ENCODE assay signal across 16 cellular contexts in the genomic region with DNA sequence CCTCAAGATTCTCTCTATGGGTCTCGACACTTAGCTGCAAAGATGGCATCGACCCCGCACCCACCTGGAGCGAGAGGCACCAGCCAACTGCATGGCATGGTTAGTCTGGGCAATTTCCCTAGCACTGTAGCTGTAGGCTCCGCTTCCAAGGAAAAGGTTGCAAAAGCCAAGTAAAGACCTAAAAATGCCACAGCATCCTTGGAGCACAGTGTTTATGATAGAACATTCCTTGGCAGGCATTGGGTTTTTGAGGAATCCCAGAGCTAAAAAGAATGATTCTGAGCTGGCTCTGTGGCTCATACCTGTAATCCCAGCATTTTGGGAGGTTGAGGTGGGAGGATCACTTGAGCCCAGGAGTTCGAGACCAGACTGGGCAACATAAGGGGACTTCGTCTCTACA. TPM values are rescaled to one million over a fixed set of nuclear protein-coding genes. Genes with fewer than 3 reads are reported as not detected.
DNase-seq lines count a peak whose midpoint lies in the region; TF ChIP-seq lines count a peak whose summit lies in the region.
"Had no signal": no experiment of that assay in that cellular context is flagged by ENCODE, and none has a peak within 500 bp of the region (broad histone marks: within the 10 kb centered on the region; RNA-seq: fewer than 3 reads in every experiment).

No MANE protein-coding gene starts in this region.

- H3K27me3 ChIP-seq in Loucy (ENCODE audit: insufficient read depth, low read length, poor library complexity, severe bottlenecking) (no peaks in the 10 kb centered on the region), sigmoid colon (no peaks in the 10 kb centered on the region)
- H3K27me3 ChIP-seq: Peyer's patch had no signal

- H3K4me1 Mint-ChIP-seq in activated T-cell treated with anti-CD3 and anti-CD28 coated beads, Interleukin-2, amount 50 U/mL, for 24 hours (ENCODE audit: low read depth): peaks cover 6% of the 10 kb centered on the region
- H3K4me1 Mint-ChIP-seq in activated naive CD8-positive, alpha-beta T cell treated with anti-CD3 and anti-CD28 coated beads for 36 hours: peaks cover 7% of the 10 kb centered on the region
- H3K4me1 Mint-ChIP-seq in T-helper 2 cell treated with Interferon-gamma antibody and Interleukin-4, amounts not matched to agents 5 μg/mL and 100 μg/mL, for 36 hours (ENCODE audit: low read depth): peaks cover 19% of the 10 kb centered on the region

- H3K4me2 ChIP-seq in Loucy (ENCODE audit: low read depth, low read length, poor library complexity, severe bottlenecking): peak overlapping the region; percentile 8

- H3K4me3 Mint-ChIP-seq in activated T-cell treated with anti-CD3 and anti-CD28 coated beads, Interleukin-2, amount 50 U/mL, for 24 hours: no peak overlapping the region
- H3K4me3 Mint-ChIP-seq in activated naive CD8-positive, alpha-beta T cell treated with anti-CD3 and anti-CD28 coated beads for 36 hours: no peak overlapping the region
- H3K4me3 Mint-ChIP-seq in T-helper 2 cell treated with Interferon-gamma antibody and Interleukin-4, amounts not matched to agents 5 μg/mL and 100 μg/mL, for 36 hours: no peak overlapping the region

- no peaks in the 10 kb centered on the region for H3K79me2 ChIP-seq in Loucy (ENCODE audit: insufficient read depth, low read length)

- H3K36me3 Mint-ChIP-seq in activated T-cell treated with anti-CD3 and anti-CD28 coated beads, Interleukin-2, amount 50 U/mL, for 24 hours (ENCODE audit: low read depth): peaks cover 4% of the 10 kb centered on the region
- peaks cover 2% of the 10 kb centered on the region for H3K36me3 Mint-ChIP-seq in activated naive CD8-positive, alpha-beta T cell treated with anti-CD3 and anti-CD28 coated beads for 36 hours
- no peaks in the 10 kb centered on the region for H3K36me3 Mint-ChIP-seq in T-helper 2 cell treated with Interferon-gamma antibody and Interleukin-4, amounts not matched to agents 5 μg/mL and 100 μg/mL, for 36 hours (ENCODE audit: low read depth)

- peak in 1 of 4 donors; percentile 11 for TF ChIP-seq EP300 in sigmoid colon (IDR thresholded peaks at IDR 0.05)

- no peaks in the 10 kb centered on the region for H3F3A ChIP-seq in Loucy (ENCODE audit: low read depth)

- H3K36me3 ChIP-seq in Loucy (ENCODE audit: insufficient read depth, low read length) (no peaks in the 10 kb centered on the region), sigmoid colon (no peaks in the 10 kb centered on the region)
- H3K36me3 ChIP-seq: Peyer's patch had no signal

- TF ChIP-seq CTCF in Loucy (conservative IDR thresholded peaks at IDR 0.05; ENCODE audit: low read length) (no peak), sigmoid colon (IDR thresholded peaks at IDR 0.05) (no peak)

- H2AFZ ChIP-seq in Loucy (ENCODE audit: low read length): no peak overlapping the region
- H2AFZ ChIP-seq: GM23248 had no signal

- 94 to 95% methylated on average over 7 of the region's 7 CpGs for WGBS in sigmoid colon, 2 donors

- intact Hi-C loops in sigmoid colon (cut with DNase I): loop anchor here (2.0 kb wide), 1 partner anchor 19 kb away; no protein-coding TSS in a partner anchor

- H3K9ac ChIP-seq in Loucy (ENCODE audit: low read depth, low read length, poor library complexity, severe bottlenecking): no peak overlapping the region
- H3K9ac ChIP-seq: GM23248 had no signal

- H3K4me1 ChIP-seq in Loucy (ENCODE audit: insufficient read depth, low read length, poor library complexity, severe bottlenecking) (peaks cover 35% of the 10 kb centered on the region), sigmoid colon (peaks cover 0 to 22% (median 11%) of the 10 kb centered on the region in 4 donors)
- H3K4me1 ChIP-seq: Peyer's patch had no signal

- H3K9me2 ChIP-seq in Loucy (replicated peaks; ENCODE audit: low read depth, low read length): no peaks in the 10 kb centered on the region

- H3K9me3 Mint-ChIP-seq in activated T-cell treated with anti-CD3 and anti-CD28 coated beads, Interleukin-2, amount 50 U/mL, for 24 hours: no peaks in the 10 kb centered on the region
- peaks cover 4% of the 10 kb centered on the region for H3K9me3 Mint-ChIP-seq in activated naive CD8-positive, alpha-beta T cell treated with anti-CD3 and anti-CD28 coated beads for 36 hours
- H3K9me3 Mint-ChIP-seq in T-helper 2 cell treated with Interferon-gamma antibody and Interleukin-4, amounts not matched to agents 5 μg/mL and 100 μg/mL, for 36 hours: no peaks in the 10 kb centered on the region

- DNase-seq in activated T-cell treated with anti-CD3 and anti-CD28 coated beads, Interleukin-2, amount 50 U/mL, for 24 hours: no peak
- no peak for DNase-seq in activated T-cell treated with anti-CD3 and anti-CD28 coated beads for 4 hours
- DNase-seq in activated naive CD8-positive, alpha-beta T cell treated with anti-CD3 and anti-CD28 coated beads for 36 hours: no peak
- no peak for DNase-seq in sigmoid colon
- DNase-seq in activated CD4-positive, CD25-positive, alpha-beta regulatory T cell treated with anti-CD3 and anti-CD28 coated beads, Interleukin-2, amount 50 U/mL, for 72 hours: no peak
- no peak for DNase-seq in T-helper 2 cell treated with Interferon-gamma antibody and Interleukin-4, amounts not matched to agents 5 μg/mL and 100 μg/mL, for 36 hours (ENCODE audit: low spot score)
- DNase-seq in NCI-H2196 treated with DMSO at 0.1 percent for 48 hours (lab: John Stamatoyannopoulos, UW; ENCODE audit: unreplicated experiment): no peak
- DNase-seq: 8988T, DMS79 treated with DMSO at 0.1 percent for 48 hours, GM23248, NCI-H1436 treated with DMSO at 0.1 percent for 48 hours, NCI-H2081 treated with DMSO at 0.1 percent for 48 hours, NCI-H510A treated with DMSO at 0.1 percent for 48 hours, Peyer's patch had no signal

- no peaks in the 10 kb centered on the region for H4K20me1 ChIP-seq in Loucy (ENCODE audit: insufficient read depth, low read length, poor library complexity, severe bottlenecking)

- peaks cover 24% of the 10 kb centered on the region for H3K27me3 Mint-ChIP-seq in activated T-cell treated with anti-CD3 and anti-CD28 coated beads, Interleukin-2, amount 50 U/mL, for 24 hours
- peaks cover 25% of the 10 kb centered on the region for H3K27me3 Mint-ChIP-seq in activated naive CD8-positive, alpha-beta T cell treated with anti-CD3 and anti-CD28 coated beads for 36 hours
- peaks cover 47% of the 10 kb centered on the region for H3K27me3 Mint-ChIP-seq in T-helper 2 cell treated with Interferon-gamma antibody and Interleukin-4, amounts not matched to agents 5 μg/mL and 100 μg/mL, for 36 hours (ENCODE audit: low read depth)

- H3K9me3 ChIP-seq in Loucy (ENCODE audit: insufficient read depth, low read depth, low read length) (no peaks in the 10 kb centered on the region), sigmoid colon (no peaks in the 10 kb centered on the region)
- H3K9me3 ChIP-seq: Peyer's patch had no signal

- peak overlapping the region; percentile 53 for H3K27ac Mint-ChIP-seq in activated T-cell treated with anti-CD3 and anti-CD28 coated beads, Interleukin-2, amount 50 U/mL, for 24 hours
- peak overlapping the region; percentile 64 for H3K27ac Mint-ChIP-seq in activated naive CD8-positive, alpha-beta T cell treated with anti-CD3 and anti-CD28 coated beads for 36 hours
- H3K27ac Mint-ChIP-seq in T-helper 2 cell treated with Interferon-gamma antibody and Interleukin-4, amounts not matched to agents 5 μg/mL and 100 μg/mL, for 36 hours: no peak overlapping the region

- peak overlapping the region in 3 of 4 donors; percentile 7 to 50 (median 40) for H3K27ac ChIP-seq in sigmoid colon
- H3K27ac ChIP-seq: GM23248, HL-60, Peyer's patch had no signal

- no peak for TF ChIP-seq POLR2A in sigmoid colon (IDR thresholded peaks at IDR 0.05)

- H3K4me3 ChIP-seq in Loucy (ENCODE audit: low read length, poor library complexity, severe bottlenecking): no peak overlapping the region
- H3K4me3 ChIP-seq in sigmoid colon: no peak overlapping the region
- H3K4me3 ChIP-seq: GM23248, Peyer's patch had no signal

RNA-seq across cellular contexts. Expression of gene QPCT, which starts 22.9 kb away (rescaled TPM):
- 1 to 10 TPM; 2.5 to 3.0 TPM for total RNA-seq in activated naive CD8-positive, alpha-beta T cell treated with anti-CD3 and anti-CD28 coated beads for 36 hours
- 10 to 100 TPM; 65.8 to 94.9 (median 75.0) TPM for total RNA-seq in sigmoid colon
- polyA plus RNA-seq in sigmoid colon: 1 to 10 TPM; 1.2 to 5.9 (median 2.5) TPM

RNA-seq across cellular contexts. Expression of gene PRKD3, which starts 42.7 kb away (rescaled TPM):
- 10 to 100 TPM; 41.7 to 42.1 TPM for total RNA-seq in activated naive CD8-positive, alpha-beta T cell treated with anti-CD3 and anti-CD28 coated beads for 36 hours
- 10 to 100 TPM; 53.9 to 78.8 (median 71.9) TPM for total RNA-seq in sigmoid colon
- 10 to 100 TPM in 1 of 3 donors, 1 to 10 TPM in 2; 4.4 to 11.0 (median 6.0) TPM for polyA plus RNA-seq in sigmoid colon

Comparison
In these comparisons a context has a peak if more than half of its experiments do, and no peak if none do; other contexts are left out.
1. RNA of gene QPCT, which starts 22.9 kb away (total RNA-seq): 65.8 to 94.9 TPM in sigmoid colon; 2.5 to 3.0 TPM in activated naive CD8-positive, alpha-beta T cell treated with anti-CD3 and anti-CD28 coated beads for 36 hours; every median in the first group is over 10 times any median in the second.